23 cellular contexts compared by ENCODE assay signal in the genomic region with DNA sequence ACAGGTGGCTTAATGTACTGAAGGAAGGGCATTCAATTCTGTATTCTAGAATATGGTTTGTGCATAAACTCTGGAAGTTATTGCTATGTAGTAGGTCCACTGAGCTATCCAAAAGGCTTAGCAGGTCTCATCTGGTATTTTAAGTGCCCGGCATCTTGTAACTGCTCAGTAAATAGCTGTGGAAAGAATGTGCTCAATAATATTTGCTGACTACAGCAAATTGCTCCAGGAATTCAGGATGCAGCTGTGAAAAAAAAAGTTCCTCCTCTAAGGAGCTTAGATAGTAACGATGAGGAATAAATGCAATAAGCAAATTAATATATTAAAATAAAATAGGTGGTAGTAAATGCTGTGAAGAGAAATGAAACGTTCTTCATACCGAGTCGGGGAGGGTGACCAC.
DNase-seq lines count a peak whose midpoint lies in the region; ATAC-seq, FAIRE-seq and TF ChIP-seq lines count a peak whose summit lies in the region.
"Had no signal": no experiment of that assay in that cellular context is flagged by ENCODE, and none has a peak within 500 bp of the region (broad histone marks: within the 10 kb centered on the region; RNA-seq: fewer than 3 reads in every experiment).

No MANE protein-coding gene starts in this region.

- no peak for DNase-seq in HepG2 (ENCODE audit: low spot score)
- no peak for DNase-seq in right lobe of liver
- no peak for DNase-seq in H1 (ENCODE audit: low read depth in 1 of 2, low spot score in 2 of 2)
- peak; percentile 15 for DNase-seq in osteoblast (ENCODE audit: insufficient read length, low spot score, missing footprints)
- DNase-seq in NCI-H1930 (lab: John Stamatoyannopoulos, UW), result no peak
- DNase-seq: ACHN; AML-193; BE2C; CD4-positive, alpha-beta T cell; CD8-positive, alpha-beta memory T cell; DMS 273 treated with DMSO at 0.1 percent for 48 hours; DMS79; EL; GDM1; GOT3; H7; HCEC 1CT had no signal

- H3K18ac ChIP-seq in H1 (ENCODE audit: extremely low read depth, low read length), result no peak overlapping the region

- no TSS peak for BruUV-seq in HepG2 (replicated peaks; lab: Mats Ljungman, UMichigan)

- H3K27me3 ChIP-seq in HepG2 (ENCODE audit: control insufficient read depth in 1 of 2, insufficient read depth in 2 of 2, low read length in 2 of 2), result no peaks in the 10 kb centered on the region; a peak in 1 of 5 replicates
- H3K27me3 ChIP-seq in right lobe of liver, result no peaks in the 10 kb centered on the region
- H3K27me3 ChIP-seq in H1 (replicated peaks in 1 of 4; ENCODE audit: control insufficient read depth in 3 of 4, extremely low read depth in 1 of 4, insufficient read depth in 3 of 4, low read length in 3 of 4), result no peaks in the 10 kb centered on the region; a peak in 1 of 7 replicates
- H3K27me3 ChIP-seq in osteoblast (ENCODE audit: insufficient read depth, low read length), result no peaks in the 10 kb centered on the region
- H3K27me3 ChIP-seq: BE2C; BLaER1 treated with 17β-estradiol and CSF1 and Interleukin-3, amounts not matched to agents 10 nM and 100 nM had no signal

- in situ Hi-C loops in HepG2 (cut with HindIII; ENCODE audit: extremely low pct_ligation_motif_present, low pct_unique_long_range_greater_than_20kb), result no loop called here

- no peak for ATAC-seq in HepG2
- ATAC-seq in right lobe of liver, result no peak
- no peak for ATAC-seq in HG03469 (IDR thresholded peaks at IDR 0.05; ENCODE audit: unreplicated experiment)
- ATAC-seq: GM12878 had no signal

- H3K4me2 ChIP-seq in HepG2 (ENCODE audit: low read depth, low read length) (no peak overlapping the region), H1 (ENCODE audit: insufficient read depth in 1 of 2, low read depth in 2 of 2, low read length in 2 of 2) (no peak overlapping the region), osteoblast (ENCODE audit: insufficient read depth, low read length) (no peak overlapping the region)
- H3K4me2 ChIP-seq: BLaER1 treated with 17β-estradiol and CSF1 and Interleukin-3, amounts not matched to agents 10 nM and 100 nM had no signal

- FAIRE-seq in HepG2 (lab: Jason Lieb, UNC) (no peak), H1 (lab: Jason Lieb, UNC) (no peak)
- FAIRE-seq: A204.1, D721Med, GM12878 had no signal

- no peak overlapping the region for H3K56ac ChIP-seq in H1 (replicated peaks; ENCODE audit: insufficient read length, low read depth, low read length)

- H3K4me1 ChIP-seq in HepG2 (ENCODE audit: insufficient read depth, low read length) (no peaks in the 10 kb centered on the region), right lobe of liver (no peaks in the 10 kb centered on the region), H1 (replicated peaks in 1 of 4; ENCODE audit: control insufficient read depth in 3 of 4, insufficient read depth in 4 of 4, low read length in 3 of 4) (peaks cover 0 to 6% (median 0%) of the 10 kb centered on the region in 4 experiments; a peak in 2 of 7 replicates), osteoblast (ENCODE audit: insufficient read depth, low read length) (no peaks in the 10 kb centered on the region)
- H3K4me1 ChIP-seq: BE2C; BLaER1 treated with 17β-estradiol and CSF1 and Interleukin-3, amounts not matched to agents 10 nM and 100 nM had no signal

- H2BK5ac ChIP-seq in H1 (ENCODE audit: low read depth, low read length), result no peak overlapping the region

- intact Hi-C loops in HepG2 (cut with micrococcal nuclease; ENCODE audit: unreplicated experiment), result no loop called here
- intact Hi-C loops in right lobe of liver (cut with DNase I), result no loop called here

- H3K14ac ChIP-seq in H1 (ENCODE audit: insufficient read length), result no peak overlapping the region

- H2BK15ac ChIP-seq in H1 (ENCODE audit: low read length), result no peak overlapping the region

- no peak overlapping the region for H2AK5ac ChIP-seq in H1 (ENCODE audit: low read depth, low read length)

- H3K36me3 ChIP-seq in HepG2 (replicated peaks in 1 of 2; ENCODE audit: control insufficient read depth in 1 of 2, insufficient read depth in 2 of 2, low read length in 2 of 2) (no peaks in the 10 kb centered on the region), right lobe of liver (no peaks in the 10 kb centered on the region), H1 (ENCODE audit: control insufficient read depth in 2 of 4, insufficient read depth in 4 of 4, low read length in 3 of 4) (no peaks in the 10 kb centered on the region), osteoblast (ENCODE audit: insufficient read depth, low read length) (no peaks in the 10 kb centered on the region)
- H3K36me3 ChIP-seq: BE2C; BLaER1 treated with 17β-estradiol and CSF1 and Interleukin-3, amounts not matched to agents 10 nM and 100 nM had no signal

- H4K20me1 ChIP-seq in HepG2 (ENCODE audit: insufficient read depth, low read length) (no peaks in the 10 kb centered on the region), H1 (replicated peaks in 1 of 2; ENCODE audit: control insufficient read depth in 1 of 2, insufficient read depth in 2 of 2, low read length in 2 of 2) (no peaks in the 10 kb centered on the region), osteoblast (ENCODE audit: insufficient read depth, low read length) (no peaks in the 10 kb centered on the region)
- H4K20me1 ChIP-seq: BLaER1 treated with 17β-estradiol and CSF1 and Interleukin-3, amounts not matched to agents 10 nM and 100 nM had no signal

- H3K23ac ChIP-seq in H1 (ENCODE audit: insufficient read length), result no peak overlapping the region

- POLR2A ChIA-PET in HepG2 (lab: Yijun Ruan, JAX), result no interaction called here
- POLR2A ChIA-PET in H1 (lab: Charles Lee; ENCODE audit: partially characterized antibody), result interaction anchor here (0.6 kb wide), 1 partner anchor 133 kb away, joined by 3 read pairs; no protein-coding TSS in a partner anchor

- H2BK12ac ChIP-seq in H1 (ENCODE audit: low read depth, low read length), result no peak overlapping the region

- TF ChIP-seq EP300 in HepG2 (IDR thresholded peaks at IDR 0.05; ENCODE audit: low read depth in 2 of 2, low read length in 2 of 2), result no peak
- TF ChIP-seq EP300 in HepG2 (CRISPR knock-in tag; IDR thresholded peaks at IDR 0.05; ENCODE audit: borderline replicate concordance), result no peak
- no peak for TF ChIP-seq EP300 in H1 (IDR thresholded peaks at IDR 0.05; ENCODE audit: borderline replicate concordance in 1 of 2, low read depth in 2 of 2, low read length in 2 of 2)

- no peak overlapping the region for H2BK120ac ChIP-seq in H1 (replicated peaks; ENCODE audit: low read depth, low read length)

- WGBS in HepG2 (ENCODE audit: low lambda C conversion rate), result 2% methylated on average over 5 of the region's 5 CpGs
- 60% methylated on average over 5 of the region's 5 CpGs for WGBS in right lobe of liver (ENCODE audit: insufficient coverage, low coverage, low lambda C conversion rate, missing lambda C conversion rate)
- WGBS in H1 (ENCODE audit: extremely low coverage in 1 of 2, insufficient coverage in 1 of 2, insufficient read length in 1 of 2, insufficient replicate concordance in 2 of 2, low coverage in 1 of 2, low lambda C conversion rate in 2 of 2, missing lambda C conversion rate in 1 of 2), 2 experiments, result 93% methylated on average over 5 of the region's 5 CpGs; no CpG with 5 or more reads in 1 of the 2 experiments

- TF ChIP-seq RAD21 in HepG2 (CRISPR knock-in tag; IDR thresholded peaks at IDR 0.05) (no peak), H1 (IDR thresholded peaks at IDR 0.05 in 1 of 2, conservative IDR thresholded peaks at IDR 0.05 in 1 of 2; ENCODE audit: low read depth in 2 of 2, low read length in 2 of 2) (no peak)

- H3K79me1 ChIP-seq in H1 (ENCODE audit: low read depth, low read length), result no peaks in the 10 kb centered on the region

- no peaks in the 10 kb centered on the region for H3K23me2 ChIP-seq in H1 (ENCODE audit: low read depth, low read length)

- H2AFZ ChIP-seq in HepG2 (ENCODE audit: low read length) (no peak overlapping the region), H1 (ENCODE audit: low read length) (no peak overlapping the region), osteoblast (ENCODE audit: low read length) (no peak overlapping the region)

- no peak overlapping the region for H4K91ac ChIP-seq in H1 (replicated peaks; ENCODE audit: insufficient read length, low read length)

- H3K4ac ChIP-seq in H1 (replicated peaks; ENCODE audit: insufficient read length, low read depth, low read length), result no peak overlapping the region

- H3K9ac ChIP-seq in HepG2 (ENCODE audit: insufficient read depth, low read depth, low read length) (no peak overlapping the region), H1 (replicated peaks in 1 of 4; ENCODE audit: extremely low read depth in 1 of 4, low read depth in 3 of 4, low read length in 3 of 4) (no peak overlapping the region)
- H3K9ac ChIP-seq: BLaER1 treated with 17β-estradiol and CSF1 and Interleukin-3, amounts not matched to agents 10 nM and 100 nM had no signal

- TF ChIP-seq POLR2A in HepG2 (IDR thresholded peaks at IDR 0.05; ENCODE audit: insufficient read depth in 1 of 2, low read depth in 2 of 2, low read length in 2 of 2) (no peak), right lobe of liver (IDR thresholded peaks at IDR 0.05) (no peak), H1 (IDR thresholded peaks at IDR 0.05; ENCODE audit: control extremely low read depth in 1 of 2, low read depth in 2 of 2, low read length in 2 of 2) (no peak)

- TF ChIP-seq CTCF in HepG2 (CRISPR knock-in tag; IDR thresholded peaks at IDR 0.05) (no peak), right lobe of liver (IDR thresholded peaks at IDR 0.05) (no peak), H1 (IDR thresholded peaks at IDR 0.05; ENCODE audit: control extremely low read depth in 1 of 3, insufficient read depth in 1 of 3, low read depth in 1 of 3, low read length in 3 of 3) (no peak), osteoblast (IDR thresholded peaks at IDR 0.05; ENCODE audit: extremely low read depth, low read depth, low read length) (no peak)

- H3K27ac ChIP-seq in HepG2 (ENCODE audit: extremely low read length, insufficient read depth, low read length) (no peak overlapping the region), right lobe of liver (no peak overlapping the region), H1 (ENCODE audit: low read depth, low read length) (no peak overlapping the region), osteoblast (ENCODE audit: low read depth, low read length) (no peak overlapping the region)
- H3K27ac ChIP-seq: 22Rv1; BLaER1 treated with 17β-estradiol and CSF1 and Interleukin-3, amounts not matched to agents 10 nM and 100 nM had no signal

- H4K5ac ChIP-seq in H1 (ENCODE audit: insufficient read length, low read depth, low read length), result no peak overlapping the region

- H3K79me2 ChIP-seq in HepG2 (ENCODE audit: insufficient read depth, low read length) (no peaks in the 10 kb centered on the region), H1 (ENCODE audit: control insufficient read depth in 1 of 2, insufficient read depth in 2 of 2, low read length in 2 of 2) (no peaks in the 10 kb centered on the region), osteoblast (ENCODE audit: insufficient read depth, low read length) (no peaks in the 10 kb centered on the region)

- CTCF ChIA-PET in HepG2 (lab: Yijun Ruan, JAX; ENCODE audit: low intra/inter-chr PET ratio, low total read pairs), result no interaction called here
- CTCF ChIA-PET in H1 (lab: Charles Lee; ENCODE audit: partially characterized antibody), result no interaction called here

- H4K8ac ChIP-seq in H1 (ENCODE audit: extremely low read depth, insufficient read depth, low read length), result no peak overlapping the region

- H3K9me3 ChIP-seq in HepG2 (ENCODE audit: low read length) (0 out of 2 replicates have a peak, but pooled peaks cover 6% of the 10 kb centered on the region), right lobe of liver (no peaks in the 10 kb centered on the region), H1 (ENCODE audit: insufficient read depth in 2 of 2, low read depth in 1 of 2, low read length in 1 of 2) (0 out of 4 replicates have a peak, but pooled peaks cover 0 to 3% of the 10 kb centered on the region in 2 experiments), osteoblast (ENCODE audit: low read depth, low read length) (no peaks in the 10 kb centered on the region)
- H3K9me3 ChIP-seq: BE2C; BLaER1 treated with 17β-estradiol and CSF1 and Interleukin-3, amounts not matched to agents 10 nM and 100 nM had no signal

- H2BK20ac ChIP-seq in H1 (ENCODE audit: low read length), result no peak overlapping the region

- H3K4me3 ChIP-seq in HepG2 (replicated peaks in 1 of 3; ENCODE audit: insufficient read depth in 1 of 3, low read depth in 2 of 3, low read length in 3 of 3) (no peak overlapping the region), right lobe of liver (no peak overlapping the region), H1 (ENCODE audit: extremely low read depth in 1 of 4, insufficient read depth in 2 of 4, low read depth in 3 of 4, low read length in 4 of 4) (no peak overlapping the region), osteoblast (ENCODE audit: insufficient read depth, low read length) (no peak overlapping the region)
- H3K4me3 ChIP-seq: BLaER1 treated with 17β-estradiol and CSF1 and Interleukin-3, amounts not matched to agents 10 nM and 100 nM; GM12878 had no signal
